ENCODE assay signal across 1 cellular context in the genomic region with DNA sequence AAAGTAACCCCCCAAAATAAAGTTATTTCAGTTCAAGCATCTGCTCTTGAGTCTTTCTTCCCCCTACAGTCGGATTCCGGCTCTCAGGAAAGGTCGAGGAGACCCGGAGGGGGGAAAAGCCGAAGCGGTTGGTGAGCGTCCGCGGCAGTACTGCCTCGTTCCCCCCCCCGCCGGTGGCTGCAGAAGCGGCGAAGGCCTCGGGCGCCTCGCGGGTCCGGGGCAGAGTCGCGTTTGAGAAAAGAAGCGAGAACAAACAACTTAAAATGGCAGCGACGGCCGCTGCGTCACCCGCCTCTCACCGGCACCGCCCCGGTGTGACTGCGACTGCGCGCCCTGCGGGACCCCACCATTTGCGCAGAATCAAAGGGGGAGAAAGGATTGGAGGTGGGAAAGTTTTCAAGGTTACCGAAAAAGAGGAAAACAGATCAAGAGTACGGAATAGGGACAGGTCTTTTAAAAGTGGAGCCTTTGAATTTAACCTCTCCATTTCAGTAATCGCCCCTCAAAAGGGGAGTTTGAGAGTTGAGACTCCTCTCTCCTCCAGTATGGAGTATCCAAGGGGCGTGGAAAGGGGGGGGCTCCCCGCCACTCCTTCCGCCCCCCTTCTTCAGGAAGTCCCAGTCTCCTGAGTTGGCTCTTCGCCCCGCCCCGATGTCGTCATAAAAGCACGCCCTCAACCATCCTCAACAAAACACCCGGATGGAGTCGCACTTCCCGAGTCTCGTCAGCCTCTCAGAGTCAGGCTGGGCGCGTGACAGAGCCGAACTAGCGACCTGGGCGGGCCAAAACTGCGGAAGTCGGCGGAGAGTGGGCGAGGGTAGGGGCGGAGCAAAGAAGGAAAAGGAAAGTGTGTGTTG.
TF ChIP-seq lines count a peak whose summit lies in the region.

No MANE protein-coding gene starts in this region.

TF ChIP-seq in K562, 482 proteins besides CTCF, POLR2A, EP300 and RAD21 (continued from another document and continues in another):
- TF ChIP-seq HOMEZ (CRISPR knock-in tag; IDR thresholded peaks at IDR 0.05) (no peak), XRCC5 (IDR thresholded peaks at IDR 0.05; ENCODE audit: low read depth, low read length) (peak; percentile 73), ESRRA (IDR thresholded peaks at IDR 0.05; ENCODE audit: borderline replicate concordance, low read depth) (no peak), ZNF717 (CRISPR knock-in tag; IDR thresholded peaks at IDR 0.05) (no peak), GABPB1 (CRISPR knock-in tag; IDR thresholded peaks at IDR 0.05) (peak; percentile 46; the same call in 1 of the 2 replicates), RBM15 (IDR thresholded peaks at IDR 0.05; ENCODE audit: insufficient read depth, low read length) (no peak), ZEB2 (IDR thresholded peaks at IDR 0.05) (no peak), SIN3A (IDR thresholded peaks at IDR 0.05; ENCODE audit: borderline replicate concordance in 2 of 2, control insufficient read depth in 1 of 2, low read depth in 2 of 2, low read length in 2 of 2) (peak; percentile 67 to 83; a peak in 2 of 4 replicates), ZFP36 (IDR thresholded peaks at IDR 0.05; ENCODE audit: low read depth, low read length, partially characterized antibody) (no peak), ZNF644 (tag; IDR thresholded peaks at IDR 0.05; ENCODE audit: low read depth) (no peak), U2AF1 (optimal IDR thresholded peaks at IDR 0.05; ENCODE audit: low read depth, low read length) (no peak), TFAP4 (CRISPR knock-in tag; IDR thresholded peaks at IDR 0.05; ENCODE audit: borderline replicate concordance) (peak; percentile 22; the same call in 1 of the 2 replicates), NR1H2 (CRISPR knock-in tag; IDR thresholded peaks at IDR 0.05) (0 out of 2 replicates have a peak, but pooled peaks have one; percentile 15), POU5F1 (IDR thresholded peaks at IDR 0.05; ENCODE audit: borderline replicate concordance, low read depth, low read length, partially characterized antibody) (no peak), CAMTA2 (CRISPR knock-in tag; conservative IDR thresholded peaks at IDR 0.05) (no peak), CBX5 (IDR thresholded peaks at IDR 0.05; ENCODE audit: borderline replicate concordance, low read depth) (no peak), HLTF (IDR thresholded peaks at IDR 0.05) (no peak), PML (IDR thresholded peaks at IDR 0.05; ENCODE audit: low read length) (peak; percentile 94), NCOA6 (IDR thresholded peaks at IDR 0.05) (no peak), HNRNPH1 (optimal IDR thresholded peaks at IDR 0.05; ENCODE audit: low read depth, low read length) (no peak), ZNF561 (CRISPR knock-in tag; conservative IDR thresholded peaks at IDR 0.05) (no peak), ZNF407 (IDR thresholded peaks at IDR 0.05; ENCODE audit: low read depth) (no peak), GTF2B (IDR thresholded peaks at IDR 0.05; ENCODE audit: extremely low read depth, insufficient read length) (no peak), ZNF23 (CRISPR knock-in tag; IDR thresholded peaks at IDR 0.05) (no peak), CREBBP (IDR thresholded peaks at IDR 0.05; ENCODE audit: low read depth, low read length) (no peak), TBP (optimal IDR thresholded peaks at IDR 0.05; ENCODE audit: low read depth, low read length) (peak; percentile 97), ZBED1 (IDR thresholded peaks at IDR 0.05) (peak; percentile 57; the same call in 1 of the 2 replicates)
- TF ChIP-seq, protein P1, sequence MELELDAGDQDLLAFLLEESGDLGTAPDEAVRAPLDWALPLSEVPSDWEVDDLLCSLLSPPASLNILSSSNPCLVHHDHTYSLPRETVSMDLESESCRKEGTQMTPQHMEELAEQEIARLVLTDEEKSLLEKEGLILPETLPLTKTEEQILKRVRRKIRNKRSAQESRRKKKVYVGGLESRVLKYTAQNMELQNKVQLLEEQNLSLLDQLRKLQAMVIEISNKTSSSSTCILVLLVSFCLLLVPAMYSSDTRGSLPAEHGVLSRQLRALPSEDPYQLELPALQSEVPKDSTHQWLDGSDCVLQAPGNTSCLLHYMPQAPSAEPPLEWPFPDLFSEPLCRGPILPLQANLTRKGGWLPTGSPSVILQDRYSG (tag; conservative IDR thresholded peaks at IDR 0.05; ENCODE audit: low read depth): no peak
- TF ChIP-seq, protein P2, sequence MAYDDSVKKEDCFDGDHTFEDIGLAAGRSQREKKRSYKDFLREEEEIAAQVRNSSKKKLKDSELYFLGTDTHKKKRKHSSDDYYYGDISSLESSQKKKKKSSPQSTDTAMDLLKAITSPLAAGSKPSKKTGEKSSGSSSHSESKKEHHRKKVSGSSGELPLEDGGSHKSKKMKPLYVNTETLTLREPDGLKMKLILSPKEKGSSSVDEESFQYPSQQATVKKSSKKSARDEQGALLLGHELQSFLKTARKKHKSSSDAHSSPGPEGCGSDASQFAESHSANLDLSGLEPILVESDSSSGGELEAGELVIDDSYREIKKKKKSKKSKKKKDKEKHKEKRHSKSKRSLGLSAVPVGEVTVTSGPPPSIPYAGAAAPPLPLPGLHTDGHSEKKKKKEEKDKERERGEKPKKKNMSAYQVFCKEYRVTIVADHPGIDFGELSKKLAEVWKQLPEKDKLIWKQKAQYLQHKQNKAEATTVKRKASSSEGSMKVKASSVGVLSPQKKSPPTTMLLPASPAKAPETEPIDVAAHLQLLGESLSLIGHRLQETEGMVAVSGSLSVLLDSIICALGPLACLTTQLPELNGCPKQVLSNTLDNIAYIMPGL (CRISPR knock-in tag; IDR thresholded peaks at IDR 0.05): peak; percentile 72; the same call in 1 of the 2 replicates
- TF ChIP-seq, protein P3, sequence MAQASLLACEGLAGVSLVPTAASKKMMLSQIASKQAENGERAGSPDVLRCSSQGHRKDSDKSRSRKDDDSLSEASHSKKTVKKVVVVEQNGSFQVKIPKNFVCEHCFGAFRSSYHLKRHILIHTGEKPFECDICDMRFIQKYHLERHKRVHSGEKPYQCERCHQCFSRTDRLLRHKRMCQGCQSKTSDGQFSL (CRISPR knock-in tag; IDR thresholded peaks at IDR 0.05): peak; percentile 97
- TF ChIP-seq, protein P3 (tag; IDR thresholded peaks at IDR 0.05): peak in 1 of 2 experiments; percentile 98; a peak in 2 of 4 replicates
- TF ChIP-seq, protein P4, sequence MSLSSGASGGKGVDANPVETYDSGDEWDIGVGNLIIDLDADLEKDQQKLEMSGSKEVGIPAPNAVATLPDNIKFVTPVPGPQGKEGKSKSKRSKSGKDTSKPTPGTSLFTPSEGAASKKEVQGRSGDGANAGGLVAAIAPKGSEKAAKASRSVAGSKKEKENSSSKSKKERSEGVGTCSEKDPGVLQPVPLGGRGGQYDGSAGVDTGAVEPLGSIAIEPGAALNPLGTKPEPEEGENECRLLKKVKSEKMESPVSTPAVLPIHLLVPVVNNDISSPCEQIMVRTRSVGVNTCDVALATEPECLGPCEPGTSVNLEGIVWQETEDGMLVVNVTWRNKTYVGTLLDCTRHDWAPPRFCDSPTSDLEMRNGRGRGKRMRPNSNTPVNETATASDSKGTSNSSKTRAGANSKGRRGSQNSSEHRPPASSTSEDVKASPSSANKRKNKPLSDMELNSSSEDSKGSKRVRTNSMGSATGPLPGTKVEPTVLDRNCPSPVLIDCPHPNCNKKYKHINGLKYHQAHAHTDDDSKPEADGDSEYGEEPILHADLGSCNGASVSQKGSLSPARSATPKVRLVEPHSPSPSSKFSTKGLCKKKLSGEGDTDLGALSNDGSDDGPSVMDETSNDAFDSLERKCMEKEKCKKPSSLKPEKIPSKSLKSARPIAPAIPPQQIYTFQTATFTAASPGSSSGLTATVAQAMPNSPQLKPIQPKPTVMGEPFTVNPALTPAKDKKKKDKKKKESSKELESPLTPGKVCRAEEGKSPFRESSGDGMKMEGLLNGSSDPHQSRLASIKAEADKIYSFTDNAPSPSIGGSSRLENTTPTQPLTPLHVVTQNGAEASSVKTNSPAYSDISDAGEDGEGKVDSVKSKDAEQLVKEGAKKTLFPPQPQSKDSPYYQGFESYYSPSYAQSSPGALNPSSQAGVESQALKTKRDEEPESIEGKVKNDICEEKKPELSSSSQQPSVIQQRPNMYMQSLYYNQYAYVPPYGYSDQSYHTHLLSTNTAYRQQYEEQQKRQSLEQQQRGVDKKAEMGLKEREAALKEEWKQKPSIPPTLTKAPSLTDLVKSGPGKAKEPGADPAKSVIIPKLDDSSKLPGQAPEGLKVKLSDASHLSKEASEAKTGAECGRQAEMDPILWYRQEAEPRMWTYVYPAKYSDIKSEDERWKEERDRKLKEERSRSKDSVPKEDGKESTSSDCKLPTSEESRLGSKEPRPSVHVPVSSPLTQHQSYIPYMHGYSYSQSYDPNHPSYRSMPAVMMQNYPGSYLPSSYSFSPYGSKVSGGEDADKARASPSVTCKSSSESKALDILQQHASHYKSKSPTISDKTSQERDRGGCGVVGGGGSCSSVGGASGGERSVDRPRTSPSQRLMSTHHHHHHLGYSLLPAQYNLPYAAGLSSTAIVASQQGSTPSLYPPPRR (CRISPR knock-in tag; IDR thresholded peaks at IDR 0.05; ENCODE audit: borderline replicate concordance): no peak
